23 cellular contexts compared by ENCODE assay signal in genomic region chr5:131654309-131654708, GRCh38.
"Had no signal": no experiment of that assay in that cellular context is flagged by ENCODE, and none has a peak within 500 bp of the region (broad histone marks: within the 10 kb centered on the region; RNA-seq: fewer than 3 reads in every experiment).

No MANE protein-coding gene starts in this region.

- H3K4me2 ChIP-seq: smooth muscle cell had no signal

- H3K4me1 ChIP-seq: esophagus squamous epithelium, suprapubic skin, transverse colon had no signal

- H3K9me3 Mint-ChIP-seq: immature natural killer cell, natural killer cell had no signal

- ATAC-seq: effector memory CD8-positive, alpha-beta T cell; heart right ventricle; natural killer cell; sciatic nerve; stimulated activated naive CD8-positive, alpha-beta T cell treated with anti-CD3 and anti-CD28 coated beads, Interleukin-15, amount 100 ng/mL, for 72 hours had no signal

- DNase-seq: effector memory CD8-positive, alpha-beta T cell; erythroblast; esophagus squamous epithelium; foreskin melanocyte; glutamatergic neuron; heart right ventricle; hypothalamus; immature natural killer cell; islet precursor cell; kidney glomerular epithelial cell; natural killer cell; pancreas; stimulated activated CD4-positive, alpha-beta T cell treated with anti-CD3 and anti-CD28 coated beads, Interleukin-12 subunit alpha, Interleukin-12 subunit beta, amount 100 ng/mL, for 4 hours; stimulated activated CD4-positive, alpha-beta T cell treated with anti-CD3 and anti-CD28 coated beads, Interleukin-1b, Interleukin-23, amount 100 ng/mL, for 48 hours; stimulated activated CD4-positive, alpha-beta T cell treated with anti-CD3 and anti-CD28 coated beads, Interleukin-4, amount 100 ng/mL, for 1 hour; stimulated activated CD8-positive, alpha-beta memory T cell treated with anti-CD3 and anti-CD28 coated beads, Interleukin-4, amount 100 ng/mL, for 48 hours; stimulated activated naive CD4-positive, alpha-beta T cell; stimulated activated naive CD8-positive, alpha-beta T cell treated with anti-CD3 and anti-CD28 coated beads, Interleukin-15, amount 100 ng/mL, for 72 hours; transverse colon had no signal

- H3K27me3 Mint-ChIP-seq: effector memory CD8-positive, alpha-beta T cell; stimulated activated naive CD8-positive, alpha-beta T cell treated with anti-CD3 and anti-CD28 coated beads, Interleukin-15, amount 100 ng/mL, for 72 hours had no signal

- H3K27ac Mint-ChIP-seq: effector memory CD8-positive, alpha-beta T cell; natural killer cell; stimulated activated naive CD8-positive, alpha-beta T cell treated with anti-CD3 and anti-CD28 coated beads, Interleukin-15, amount 100 ng/mL, for 72 hours had no signal

- H3K9me3 ChIP-seq: heart right ventricle, pancreas, suprapubic skin, transverse colon had no signal

- H3K4me3 ChIP-seq: coronary artery, esophagus squamous epithelium, heart right ventricle, pancreas, smooth muscle cell, suprapubic skin, transverse colon had no signal

- H3K4me3 Mint-ChIP-seq: effector memory CD8-positive, alpha-beta T cell; immature natural killer cell; natural killer cell; stimulated activated naive CD8-positive, alpha-beta T cell treated with anti-CD3 and anti-CD28 coated beads, Interleukin-15, amount 100 ng/mL, for 72 hours had no signal

- H3K27ac ChIP-seq: coronary artery, esophagus squamous epithelium, suprapubic skin, transverse colon had no signal

- H3K27me3 ChIP-seq: esophagus squamous epithelium, heart right ventricle, pancreas, suprapubic skin, transverse colon had no signal
